33 cellular contexts compared by ENCODE assay signal in genomic region chr10:43702936-43703281, GRCh38.
"Had no signal": no experiment of that assay in that cellular context is flagged by ENCODE, and none has a peak within 500 bp of the region (broad histone marks: within the 10 kb centered on the region; RNA-seq: fewer than 3 reads in every experiment).

No MANE protein-coding gene starts in this region.

- ATAC-seq: activated T-cell treated with anti-CD3 and anti-CD28 coated beads, Interleukin-2, amount 50 U/mL, for 4 hours; PC-3 had no signal

- H3K27me3 ChIP-seq: ascending aorta, breast epithelium, Peyer's patch had no signal

- H3K36me3 ChIP-seq: ascending aorta, breast epithelium, Peyer's patch had no signal

- H3K4me1 ChIP-seq: breast epithelium, Peyer's patch had no signal

- DNase-seq: activated B cell treated with CpG ODN at 0.5 μM for 24 hours; activated CD4-positive, alpha-beta memory T cell treated with anti-CD3 and anti-CD28 coated beads for 36 hours; activated CD4-positive, alpha-beta T cell treated with anti-CD3 and anti-CD28 coated beads for 4 hours; activated CD4-positive, alpha-beta T cell treated with anti-CD3 and anti-CD28 coated beads, Interleukin-2, amount 50 U/mL, for 1 hour; activated CD4-positive, CD25-positive, alpha-beta regulatory T cell treated with anti-CD3 and anti-CD28 coated beads, Interleukin-2, amount 50 U/mL, for 72 hours; activated CD8-positive, alpha-beta memory T cell treated with anti-CD3 and anti-CD28 coated beads, Interleukin-2, amount 50 U/mL, for 4 hours; activated effector memory CD4-positive, alpha-beta T cell treated with Interleukin-2 at 50 U/mL for 16 hours; activated naive CD4-positive, alpha-beta T cell treated with Interleukin-2 at 50 U/mL for 16 hours; activated naive CD8-positive, alpha-beta T cell treated with anti-CD3 and anti-CD28 coated beads, Interleukin-2, amount 10 ng/mL, durations not matched to agents 7 days and 5 days; activated T-cell treated with anti-CD3 and anti-CD28 coated beads for 4 hours; activated T-cell treated with anti-CD3 and anti-CD28 coated beads, Interleukin-2, amount 50 U/mL, for 4 hours; amygdala; caudate nucleus; Karpas-422; KBM-7; NCI-H1436 treated with DMSO at 0.1 percent for 48 hours; NCI-H187; NCI-H2029 treated with DMSO at 0.1 percent for 48 hours; NCI-H2107; NCI-H2171; NCI-H510A; NCI-H748 treated with DMSO at 0.1 percent for 48 hours; NK-92 treated with Interleukin-12 subunit alpha and Interleukin-12 subunit beta, amount 100 ng/mL, for 24 hours; PC-3; Peyer's patch; SIG-M5; SW 1271; T-helper 1 cell; T-helper 2 cell; T-helper 9 cell had no signal

- H3K9me3 ChIP-seq: ascending aorta, breast epithelium, Peyer's patch had no signal

- H3K4me3 ChIP-seq: ascending aorta, breast epithelium, Peyer's patch had no signal

- H3K27ac ChIP-seq: ascending aorta, breast epithelium, Peyer's patch, VCaP had no signal
